In the genomic region with DNA sequence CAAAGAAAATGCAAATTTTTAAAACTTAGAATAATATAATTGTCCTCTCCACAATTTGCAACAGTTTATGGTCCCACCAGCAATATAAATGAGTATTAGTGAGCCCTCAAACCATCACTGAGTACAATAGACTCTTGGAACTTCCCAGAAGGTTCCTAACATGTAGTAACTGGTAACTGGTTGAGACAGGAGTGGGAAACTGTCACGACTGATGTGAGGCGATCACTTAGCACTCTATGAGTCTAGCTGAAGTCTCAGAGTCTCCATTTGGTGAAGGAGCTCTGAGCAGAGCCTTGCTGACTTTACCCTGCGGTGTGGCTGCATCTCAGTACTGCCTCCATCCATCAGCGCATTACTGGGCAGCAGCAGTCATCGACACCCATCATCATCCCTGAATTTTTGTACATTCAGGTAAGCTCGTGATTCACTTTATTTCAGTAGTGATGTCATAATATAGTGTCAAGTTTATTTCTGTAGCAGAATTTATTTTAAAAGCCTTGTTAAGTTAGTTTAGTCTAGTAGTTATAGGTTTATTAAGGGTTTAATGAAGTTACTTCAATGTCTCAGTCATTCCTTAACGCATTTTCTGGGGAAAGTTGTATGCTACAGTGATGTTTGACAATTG, we compare ENCODE assay signal across 2 cellular contexts.
TF ChIP-seq lines count a peak whose summit lies in the region.

No MANE protein-coding gene starts in this region.

TF ChIP-seq in GM23338, 12 proteins besides CTCF, POLR2A, EP300 and RAD21:
- TF ChIP-seq, protein P1, sequence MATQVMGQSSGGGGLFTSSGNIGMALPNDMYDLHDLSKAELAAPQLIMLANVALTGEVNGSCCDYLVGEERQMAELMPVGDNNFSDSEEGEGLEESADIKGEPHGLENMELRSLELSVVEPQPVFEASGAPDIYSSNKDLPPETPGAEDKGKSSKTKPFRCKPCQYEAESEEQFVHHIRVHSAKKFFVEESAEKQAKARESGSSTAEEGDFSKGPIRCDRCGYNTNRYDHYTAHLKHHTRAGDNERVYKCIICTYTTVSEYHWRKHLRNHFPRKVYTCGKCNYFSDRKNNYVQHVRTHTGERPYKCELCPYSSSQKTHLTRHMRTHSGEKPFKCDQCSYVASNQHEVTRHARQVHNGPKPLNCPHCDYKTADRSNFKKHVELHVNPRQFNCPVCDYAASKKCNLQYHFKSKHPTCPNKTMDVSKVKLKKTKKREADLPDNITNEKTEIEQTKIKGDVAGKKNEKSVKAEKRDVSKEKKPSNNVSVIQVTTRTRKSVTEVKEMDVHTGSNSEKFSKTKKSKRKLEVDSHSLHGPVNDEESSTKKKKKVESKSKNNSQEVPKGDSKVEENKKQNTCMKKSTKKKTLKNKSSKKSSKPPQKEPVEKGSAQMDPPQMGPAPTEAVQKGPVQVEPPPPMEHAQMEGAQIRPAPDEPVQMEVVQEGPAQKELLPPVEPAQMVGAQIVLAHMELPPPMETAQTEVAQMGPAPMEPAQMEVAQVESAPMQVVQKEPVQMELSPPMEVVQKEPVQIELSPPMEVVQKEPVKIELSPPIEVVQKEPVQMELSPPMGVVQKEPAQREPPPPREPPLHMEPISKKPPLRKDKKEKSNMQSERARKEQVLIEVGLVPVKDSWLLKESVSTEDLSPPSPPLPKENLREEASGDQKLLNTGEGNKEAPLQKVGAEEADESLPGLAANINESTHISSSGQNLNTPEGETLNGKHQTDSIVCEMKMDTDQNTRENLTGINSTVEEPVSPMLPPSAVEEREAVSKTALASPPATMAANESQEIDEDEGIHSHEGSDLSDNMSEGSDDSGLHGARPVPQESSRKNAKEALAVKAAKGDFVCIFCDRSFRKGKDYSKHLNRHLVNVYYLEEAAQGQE (IDR thresholded peaks at IDR 0.05; ENCODE audit: unreplicated experiment), result no peak
- no peak for TF ChIP-seq STAT1 (IDR thresholded peaks at IDR 0.05; ENCODE audit: unreplicated experiment)
- no peak for TF ChIP-seq EZH2phosphoT487 (IDR thresholded peaks at IDR 0.05; ENCODE audit: unreplicated experiment)
- TF ChIP-seq EZH2 (IDR thresholded peaks at IDR 0.05; ENCODE audit: low read depth, unreplicated experiment), result no peak
- TF ChIP-seq, protein P2, sequence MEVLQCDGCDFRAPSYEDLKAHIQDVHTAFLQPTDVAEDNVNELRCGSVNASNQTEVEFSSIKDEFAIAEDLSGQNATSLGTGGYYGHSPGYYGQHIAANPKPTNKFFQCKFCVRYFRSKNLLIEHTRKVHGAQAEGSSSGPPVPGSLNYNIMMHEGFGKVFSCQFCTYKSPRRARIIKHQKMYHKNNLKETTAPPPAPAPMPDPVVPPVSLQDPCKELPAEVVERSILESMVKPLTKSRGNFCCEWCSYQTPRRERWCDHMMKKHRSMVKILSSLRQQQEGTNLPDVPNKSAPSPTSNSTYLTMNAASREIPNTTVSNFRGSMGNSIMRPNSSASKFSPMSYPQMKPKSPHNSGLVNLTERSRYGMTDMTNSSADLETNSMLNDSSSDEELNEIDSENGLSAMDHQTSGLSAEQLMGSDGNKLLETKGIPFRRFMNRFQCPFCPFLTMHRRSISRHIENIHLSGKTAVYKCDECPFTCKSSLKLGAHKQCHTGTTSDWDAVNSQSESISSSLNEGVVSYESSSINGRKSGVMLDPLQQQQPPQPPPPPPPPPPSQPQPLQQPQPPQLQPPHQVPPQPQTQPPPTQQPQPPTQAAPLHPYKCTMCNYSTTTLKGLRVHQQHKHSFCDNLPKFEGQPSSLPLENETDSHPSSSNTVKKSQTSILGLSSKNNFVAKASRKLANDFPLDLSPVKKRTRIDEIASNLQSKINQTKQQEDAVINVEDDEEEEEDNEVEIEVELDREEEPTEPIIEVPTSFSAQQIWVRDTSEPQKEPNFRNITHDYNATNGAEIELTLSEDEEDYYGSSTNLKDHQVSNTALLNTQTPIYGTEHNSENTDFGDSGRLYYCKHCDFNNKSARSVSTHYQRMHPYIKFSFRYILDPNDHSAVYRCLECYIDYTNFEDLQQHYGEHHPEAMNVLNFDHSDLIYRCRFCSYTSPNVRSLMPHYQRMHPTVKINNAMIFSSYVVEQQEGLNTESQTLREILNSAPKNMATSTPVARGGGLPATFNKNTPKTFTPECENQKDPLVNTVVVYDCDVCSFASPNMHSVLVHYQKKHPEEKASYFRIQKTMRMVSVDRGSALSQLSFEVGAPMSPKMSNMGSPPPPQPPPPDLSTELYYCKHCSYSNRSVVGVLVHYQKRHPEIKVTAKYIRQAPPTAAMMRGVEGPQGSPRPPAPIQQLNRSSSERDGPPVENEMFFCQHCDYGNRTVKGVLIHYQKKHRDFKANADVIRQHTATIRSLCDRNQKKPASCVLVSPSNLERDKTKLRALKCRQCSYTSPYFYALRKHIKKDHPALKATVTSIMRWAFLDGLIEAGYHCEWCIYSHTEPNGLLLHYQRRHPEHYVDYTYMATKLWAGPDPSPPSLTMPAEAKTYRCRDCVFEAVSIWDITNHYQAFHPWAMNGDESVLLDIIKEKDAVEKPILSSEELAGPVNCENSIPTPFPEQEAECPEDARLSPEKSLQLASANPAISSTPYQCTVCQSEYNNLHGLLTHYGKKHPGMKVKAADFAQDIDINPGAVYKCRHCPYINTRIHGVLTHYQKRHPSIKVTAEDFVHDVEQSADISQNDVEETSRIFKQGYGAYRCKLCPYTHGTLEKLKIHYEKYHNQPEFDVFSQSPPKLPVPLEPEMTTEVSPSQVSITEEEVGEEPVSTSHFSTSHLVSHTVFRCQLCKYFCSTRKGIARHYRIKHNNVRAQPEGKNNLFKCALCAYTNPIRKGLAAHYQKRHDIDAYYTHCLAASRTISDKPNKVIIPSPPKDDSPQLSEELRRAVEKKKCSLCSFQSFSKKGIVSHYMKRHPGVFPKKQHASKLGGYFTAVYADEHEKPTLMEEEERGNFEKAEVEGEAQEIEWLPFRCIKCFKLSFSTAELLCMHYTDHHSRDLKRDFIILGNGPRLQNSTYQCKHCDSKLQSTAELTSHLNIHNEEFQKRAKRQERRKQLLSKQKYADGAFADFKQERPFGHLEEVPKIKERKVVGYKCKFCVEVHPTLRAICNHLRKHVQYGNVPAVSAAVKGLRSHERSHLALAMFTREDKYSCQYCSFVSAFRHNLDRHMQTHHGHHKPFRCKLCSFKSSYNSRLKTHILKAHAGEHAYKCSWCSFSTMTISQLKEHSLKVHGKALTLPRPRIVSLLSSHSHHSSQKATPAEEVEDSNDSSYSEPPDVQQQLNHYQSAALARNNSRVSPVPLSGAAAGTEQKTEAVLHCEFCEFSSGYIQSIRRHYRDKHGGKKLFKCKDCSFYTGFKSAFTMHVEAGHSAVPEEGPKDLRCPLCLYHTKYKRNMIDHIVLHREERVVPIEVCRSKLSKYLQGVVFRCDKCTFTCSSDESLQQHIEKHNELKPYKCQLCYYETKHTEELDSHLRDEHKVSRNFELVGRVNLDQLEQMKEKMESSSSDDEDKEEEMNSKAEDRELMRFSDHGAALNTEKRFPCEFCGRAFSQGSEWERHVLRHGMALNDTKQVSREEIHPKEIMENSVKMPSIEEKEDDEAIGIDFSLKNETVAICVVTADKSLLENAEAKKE (CRISPR knock-in tag; IDR thresholded peaks at IDR 0.05), result no peak
- no peak for TF ChIP-seq ZNF331 (CRISPR knock-in tag; IDR thresholded peaks at IDR 0.05; ENCODE audit: low read depth)
- no peak for TF ChIP-seq JUNB (IDR thresholded peaks at IDR 0.05; ENCODE audit: unreplicated experiment)

TF ChIP-seq in H1, 55 proteins besides CTCF, POLR2A, EP300 and RAD21:
- TF ChIP-seq HDAC6 (IDR thresholded peaks at IDR 0.05; ENCODE audit: low read depth, low read length) (no peak), POLR2AphosphoS5 (IDR thresholded peaks at IDR 0.05; ENCODE audit: low read depth, low read length) (no peak), SP4 (IDR thresholded peaks at IDR 0.05; ENCODE audit: low read length) (no peak), TCF12 (IDR thresholded peaks at IDR 0.05; ENCODE audit: low read depth, low read length) (no peak), SIN3A (conservative IDR thresholded peaks at IDR 0.05 in 1 of 2, IDR thresholded peaks at IDR 0.05 in 1 of 2; ENCODE audit: low read depth in 1 of 2, low read length in 2 of 2) (no peak), JUN (IDR thresholded peaks at IDR 0.05; ENCODE audit: low read depth, low read length) (no peak), FOSL1 (IDR thresholded peaks at IDR 0.05; ENCODE audit: insufficient read depth, low read depth, low read length) (no peak), CBX5 (IDR thresholded peaks at IDR 0.05; ENCODE audit: low read depth, low read length) (no peak), CBX8 (IDR thresholded peaks at IDR 0.05; ENCODE audit: borderline replicate concordance, low read depth, low read length) (no peak), SIRT6 (IDR thresholded peaks at IDR 0.05; ENCODE audit: low read length) (no peak), JUND (IDR thresholded peaks at IDR 0.05; ENCODE audit: low read length) (no peak), SP2 (IDR thresholded peaks at IDR 0.05; ENCODE audit: low read length) (no peak)
- TF ChIP-seq, protein P3, sequence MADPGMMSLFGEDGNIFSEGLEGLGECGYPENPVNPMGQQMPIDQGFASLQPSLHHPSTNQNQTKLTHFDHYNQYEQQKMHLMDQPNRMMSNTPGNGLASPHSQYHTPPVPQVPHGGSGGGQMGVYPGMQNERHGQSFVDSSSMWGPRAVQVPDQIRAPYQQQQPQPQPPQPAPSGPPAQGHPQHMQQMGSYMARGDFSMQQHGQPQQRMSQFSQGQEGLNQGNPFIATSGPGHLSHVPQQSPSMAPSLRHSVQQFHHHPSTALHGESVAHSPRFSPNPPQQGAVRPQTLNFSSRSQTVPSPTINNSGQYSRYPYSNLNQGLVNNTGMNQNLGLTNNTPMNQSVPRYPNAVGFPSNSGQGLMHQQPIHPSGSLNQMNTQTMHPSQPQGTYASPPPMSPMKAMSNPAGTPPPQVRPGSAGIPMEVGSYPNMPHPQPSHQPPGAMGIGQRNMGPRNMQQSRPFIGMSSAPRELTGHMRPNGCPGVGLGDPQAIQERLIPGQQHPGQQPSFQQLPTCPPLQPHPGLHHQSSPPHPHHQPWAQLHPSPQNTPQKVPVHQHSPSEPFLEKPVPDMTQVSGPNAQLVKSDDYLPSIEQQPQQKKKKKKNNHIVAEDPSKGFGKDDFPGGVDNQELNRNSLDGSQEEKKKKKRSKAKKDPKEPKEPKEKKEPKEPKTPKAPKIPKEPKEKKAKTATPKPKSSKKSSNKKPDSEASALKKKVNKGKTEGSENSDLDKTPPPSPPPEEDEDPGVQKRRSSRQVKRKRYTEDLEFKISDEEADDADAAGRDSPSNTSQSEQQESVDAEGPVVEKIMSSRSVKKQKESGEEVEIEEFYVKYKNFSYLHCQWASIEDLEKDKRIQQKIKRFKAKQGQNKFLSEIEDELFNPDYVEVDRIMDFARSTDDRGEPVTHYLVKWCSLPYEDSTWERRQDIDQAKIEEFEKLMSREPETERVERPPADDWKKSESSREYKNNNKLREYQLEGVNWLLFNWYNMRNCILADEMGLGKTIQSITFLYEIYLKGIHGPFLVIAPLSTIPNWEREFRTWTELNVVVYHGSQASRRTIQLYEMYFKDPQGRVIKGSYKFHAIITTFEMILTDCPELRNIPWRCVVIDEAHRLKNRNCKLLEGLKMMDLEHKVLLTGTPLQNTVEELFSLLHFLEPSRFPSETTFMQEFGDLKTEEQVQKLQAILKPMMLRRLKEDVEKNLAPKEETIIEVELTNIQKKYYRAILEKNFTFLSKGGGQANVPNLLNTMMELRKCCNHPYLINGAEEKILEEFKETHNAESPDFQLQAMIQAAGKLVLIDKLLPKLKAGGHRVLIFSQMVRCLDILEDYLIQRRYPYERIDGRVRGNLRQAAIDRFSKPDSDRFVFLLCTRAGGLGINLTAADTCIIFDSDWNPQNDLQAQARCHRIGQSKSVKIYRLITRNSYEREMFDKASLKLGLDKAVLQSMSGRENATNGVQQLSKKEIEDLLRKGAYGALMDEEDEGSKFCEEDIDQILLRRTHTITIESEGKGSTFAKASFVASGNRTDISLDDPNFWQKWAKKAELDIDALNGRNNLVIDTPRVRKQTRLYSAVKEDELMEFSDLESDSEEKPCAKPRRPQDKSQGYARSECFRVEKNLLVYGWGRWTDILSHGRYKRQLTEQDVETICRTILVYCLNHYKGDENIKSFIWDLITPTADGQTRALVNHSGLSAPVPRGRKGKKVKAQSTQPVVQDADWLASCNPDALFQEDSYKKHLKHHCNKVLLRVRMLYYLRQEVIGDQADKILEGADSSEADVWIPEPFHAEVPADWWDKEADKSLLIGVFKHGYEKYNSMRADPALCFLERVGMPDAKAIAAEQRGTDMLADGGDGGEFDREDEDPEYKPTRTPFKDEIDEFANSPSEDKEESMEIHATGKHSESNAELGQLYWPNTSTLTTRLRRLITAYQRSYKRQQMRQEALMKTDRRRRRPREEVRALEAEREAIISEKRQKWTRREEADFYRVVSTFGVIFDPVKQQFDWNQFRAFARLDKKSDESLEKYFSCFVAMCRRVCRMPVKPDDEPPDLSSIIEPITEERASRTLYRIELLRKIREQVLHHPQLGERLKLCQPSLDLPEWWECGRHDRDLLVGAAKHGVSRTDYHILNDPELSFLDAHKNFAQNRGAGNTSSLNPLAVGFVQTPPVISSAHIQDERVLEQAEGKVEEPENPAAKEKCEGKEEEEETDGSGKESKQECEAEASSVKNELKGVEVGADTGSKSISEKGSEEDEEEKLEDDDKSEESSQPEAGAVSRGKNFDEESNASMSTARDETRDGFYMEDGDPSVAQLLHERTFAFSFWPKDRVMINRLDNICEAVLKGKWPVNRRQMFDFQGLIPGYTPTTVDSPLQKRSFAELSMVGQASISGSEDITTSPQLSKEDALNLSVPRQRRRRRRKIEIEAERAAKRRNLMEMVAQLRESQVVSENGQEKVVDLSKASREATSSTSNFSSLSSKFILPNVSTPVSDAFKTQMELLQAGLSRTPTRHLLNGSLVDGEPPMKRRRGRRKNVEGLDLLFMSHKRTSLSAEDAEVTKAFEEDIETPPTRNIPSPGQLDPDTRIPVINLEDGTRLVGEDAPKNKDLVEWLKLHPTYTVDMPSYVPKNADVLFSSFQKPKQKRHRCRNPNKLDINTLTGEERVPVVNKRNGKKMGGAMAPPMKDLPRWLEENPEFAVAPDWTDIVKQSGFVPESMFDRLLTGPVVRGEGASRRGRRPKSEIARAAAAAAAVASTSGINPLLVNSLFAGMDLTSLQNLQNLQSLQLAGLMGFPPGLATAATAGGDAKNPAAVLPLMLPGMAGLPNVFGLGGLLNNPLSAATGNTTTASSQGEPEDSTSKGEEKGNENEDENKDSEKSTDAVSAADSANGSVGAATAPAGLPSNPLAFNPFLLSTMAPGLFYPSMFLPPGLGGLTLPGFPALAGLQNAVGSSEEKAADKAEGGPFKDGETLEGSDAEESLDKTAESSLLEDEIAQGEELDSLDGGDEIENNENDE (IDR thresholded peaks at IDR 0.05; ENCODE audit: insufficient replicate concordance, low read length), result no peak
- TF ChIP-seq, protein P4, sequence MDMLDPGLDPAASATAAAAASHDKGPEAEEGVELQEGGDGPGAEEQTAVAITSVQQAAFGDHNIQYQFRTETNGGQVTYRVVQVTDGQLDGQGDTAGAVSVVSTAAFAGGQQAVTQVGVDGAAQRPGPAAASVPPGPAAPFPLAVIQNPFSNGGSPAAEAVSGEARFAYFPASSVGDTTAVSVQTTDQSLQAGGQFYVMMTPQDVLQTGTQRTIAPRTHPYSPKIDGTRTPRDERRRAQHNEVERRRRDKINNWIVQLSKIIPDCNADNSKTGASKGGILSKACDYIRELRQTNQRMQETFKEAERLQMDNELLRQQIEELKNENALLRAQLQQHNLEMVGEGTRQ (IDR thresholded peaks at IDR 0.05; ENCODE audit: low read length), result no peak
